In the genomic region with DNA sequence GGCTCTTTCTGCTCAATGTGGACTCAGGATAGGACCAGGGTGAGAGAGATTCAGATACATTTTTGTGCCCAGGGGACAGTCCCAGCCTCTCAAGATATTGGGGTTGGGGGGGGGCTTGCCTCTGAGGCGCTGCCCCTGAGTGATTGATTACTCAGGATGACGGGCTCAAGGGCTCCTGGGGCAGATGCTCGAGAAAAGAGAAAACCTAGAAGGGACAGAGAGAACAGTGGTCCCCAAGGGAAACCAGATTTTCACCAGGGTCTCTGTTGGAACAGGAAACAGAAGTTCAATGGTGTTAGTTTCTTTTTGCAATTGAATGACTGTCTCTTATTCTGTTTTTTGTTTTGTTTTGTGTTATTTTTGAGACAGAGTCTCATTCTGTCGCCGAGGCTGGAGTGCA, we compare ENCODE assay signal across 16 cellular contexts. TPM values are rescaled to one million over a fixed set of nuclear protein-coding genes. Genes with fewer than 3 reads are reported as not detected.
DNase-seq lines count a peak whose midpoint lies in the region; ATAC-seq and TF ChIP-seq lines count a peak whose summit lies in the region.
"Had no signal": no experiment of that assay in that cellular context is flagged by ENCODE, and none has a peak within 500 bp of the region (broad histone marks: within the 10 kb centered on the region; RNA-seq: fewer than 3 reads in every experiment).

No MANE protein-coding gene starts in this region.

- peak; percentile 56 for DNase-seq in GM12865 (ENCODE audit: low read depth)
- no peak for DNase-seq in spleen
- DNase-seq in HCEC 1CT: no peak
- DNase-seq in activated T-cell treated with anti-CD3 and anti-CD28 coated beads, Interleukin-2, amount 50 U/mL, for 4 hours: no peak
- DNase-seq: ACHN; CD8-positive, alpha-beta T cell; MV-4-11; NCI-H1436; NCI-H2029; NCI-H510A treated with DMSO at 0.1 percent for 48 hours had no signal

- H3K9me3 ChIP-seq in spleen: no peaks in the 10 kb centered on the region

- H3K27me3 Mint-ChIP-seq in activated T-cell treated with anti-CD3 and anti-CD28 coated beads, Interleukin-2, amount 50 U/mL, for 4 hours (ENCODE audit: low read depth): no peaks in the 10 kb centered on the region

- no peak overlapping the region for H3K4me3 ChIP-seq in GM12865 (ENCODE audit: low read depth, low read length)
- peak overlapping the region in 1 of 8 donors; percentile 13 for H3K4me3 ChIP-seq in spleen
- H3K4me3 ChIP-seq: SK-N-MC had no signal

- peaks cover 0 to 54% (median 0%) of the 10 kb centered on the region in 6 donors for H3K36me3 ChIP-seq in spleen

- WGBS in spleen, 5 donors: 11 to 35% (median 30%) methylated on average over 5 of the region's 5 CpGs

- intact Hi-C loops in spleen (cut with DNase I; ENCODE audit: low total_unique reads): no loop called here

- ATAC-seq in HG03175 (IDR thresholded peaks at IDR 0.05; ENCODE audit: unreplicated experiment) (peak; percentile 68), GM21723 (IDR thresholded peaks at IDR 0.05; ENCODE audit: unreplicated experiment) (no peak)
- ATAC-seq in activated T-cell treated with anti-CD3 and anti-CD28 coated beads, Interleukin-2, amount 50 U/mL, for 4 hours: no peak
- ATAC-seq: CD8-positive, alpha-beta T cell; Panc1; Right ventricle myocardium inferior had no signal

- H3K4me1 ChIP-seq in spleen: peaks cover 0 to 45% (median 23%) of the 10 kb centered on the region in 6 donors

- H3K36me3 Mint-ChIP-seq in activated T-cell treated with anti-CD3 and anti-CD28 coated beads, Interleukin-2, amount 50 U/mL, for 4 hours (ENCODE audit: insufficient read depth): no peaks in the 10 kb centered on the region
- H3K36me3 Mint-ChIP-seq: CD8-positive, alpha-beta T cell had no signal

- H3K27me3 ChIP-seq in layer of hippocampus (ENCODE audit: control insufficient read depth, insufficient read depth, low read length) (no peaks in the 10 kb centered on the region), spleen (replicated peaks in 1 of 7) (peaks cover 0 to 6% (median 0%) of the 10 kb centered on the region in 7 donors)

- TF ChIP-seq POLR2A in spleen (IDR thresholded peaks at IDR 0.05): no peak

- TF ChIP-seq CTCF in GM12865 (IDR thresholded peaks at IDR 0.05; ENCODE audit: insufficient read depth, low read depth, low read length, missing control alignments): no peak
- no peak for TF ChIP-seq CTCF in spleen (IDR thresholded peaks at IDR 0.05 in 8 of 11, conservative IDR thresholded peaks at IDR 0.05 in 3 of 11)

- H3K9me3 Mint-ChIP-seq in activated T-cell treated with anti-CD3 and anti-CD28 coated beads, Interleukin-2, amount 50 U/mL, for 4 hours: no peaks in the 10 kb centered on the region
- H3K9me3 Mint-ChIP-seq: CD8-positive, alpha-beta T cell had no signal

- no peak overlapping the region for H3K4me3 Mint-ChIP-seq in activated T-cell treated with anti-CD3 and anti-CD28 coated beads, Interleukin-2, amount 50 U/mL, for 4 hours
- H3K4me3 Mint-ChIP-seq: CD8-positive, alpha-beta T cell had no signal

- H3K27ac ChIP-seq in layer of hippocampus (ENCODE audit: low read depth, low read length) (peak overlapping the region; percentile 72), spleen (peak overlapping the region in 7 of 8 donors; percentile 60 to 95 (median 86))
- H3K27ac ChIP-seq: SK-N-MC had no signal

- no peaks in the 10 kb centered on the region for H3K4me1 Mint-ChIP-seq in activated T-cell treated with anti-CD3 and anti-CD28 coated beads, Interleukin-2, amount 50 U/mL, for 4 hours (ENCODE audit: low read depth)

RNA-seq across cellular contexts. Expression of a gene that starts 19.3 kb away (rescaled TPM):
- total RNA-seq in spleen: 10 to 100 TPM in 5 of 7 donors, 1 to 10 TPM in 2; 8.7 to 63.6 (median 30.7) TPM
- 1 to 10 TPM in 2 of 3 donors, under 1 TPM in 1; 0.50 to 3.5 (median 3.3) TPM for polyA plus RNA-seq in spleen
- under 1 TPM; 0.08 to 0.14 (median 0.13) TPM for total RNA-seq in activated T-cell treated with anti-CD3 and anti-CD28 coated beads, Interleukin-2, amount 50 U/mL, for 4 hours
- total RNA-seq: CD8-positive, alpha-beta T cell had no signal

RNA-seq across cellular contexts. Expression of a gene that starts 46.1 kb away (rescaled TPM):
- 100 to 1,000 TPM in 3 of 7 donors, 10 to 100 TPM in 4; 82.9 to 132 (median 84.0) TPM for total RNA-seq in spleen
- polyA plus RNA-seq in spleen: 10 to 100 TPM; 49.1 to 85.0 (median 75.4) TPM
- 100 to 1,000 TPM; 159 to 179 (median 176) TPM for total RNA-seq in activated T-cell treated with anti-CD3 and anti-CD28 coated beads, Interleukin-2, amount 50 U/mL, for 4 hours

Comparison
In these comparisons a context has a peak if more than half of its experiments do, and no peak if none do; other contexts are left out.
1. RNA of a gene that starts 19.3 kb away (total RNA-seq): 8.7 to 63.6 TPM in spleen; 0.08 to 0.14 TPM in activated T-cell treated with anti-CD3 and anti-CD28 coated beads, Interleukin-2, amount 50 U/mL, for 4 hours; every median in the first group is over 4 times any median in the second.